In the genomic region with DNA sequence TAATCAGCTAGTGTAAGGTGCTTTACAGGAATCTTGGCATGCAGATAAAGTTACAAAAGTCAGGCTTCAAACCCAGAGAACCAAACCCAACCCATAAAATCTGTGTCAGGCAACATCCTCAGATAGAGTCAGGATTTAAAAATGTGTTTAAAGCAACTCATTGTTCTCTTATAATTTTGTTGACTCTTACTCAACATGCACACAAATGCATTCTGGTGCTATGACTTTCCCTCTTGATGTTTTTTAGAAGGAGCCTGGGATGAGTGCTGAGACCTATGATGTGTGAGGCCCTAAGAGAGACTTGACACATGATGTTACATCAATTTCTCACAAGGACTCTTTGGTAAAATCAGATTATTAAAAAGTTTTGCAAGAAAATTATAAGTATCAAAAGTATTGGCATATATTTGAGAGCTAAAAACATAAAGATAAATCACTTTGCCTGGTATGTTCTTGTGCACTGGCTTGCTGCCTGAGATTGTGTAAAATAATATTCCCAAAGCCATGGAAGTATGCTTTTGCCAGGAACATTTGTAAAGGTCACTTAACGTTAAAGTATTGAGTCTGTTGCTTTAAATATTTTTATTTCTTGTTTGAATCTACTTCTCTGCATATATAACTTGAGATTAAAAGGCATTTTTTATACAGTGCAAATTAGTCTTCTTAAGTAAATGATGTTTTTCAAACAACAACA, we compare ENCODE assay signal across 17 cellular contexts.
A peak's percentile ranks its signal among the peaks of the same experiment; 100 is the strongest.
DNase-seq lines count a peak whose midpoint lies in the region; ATAC-seq and TF ChIP-seq lines count a peak whose summit lies in the region.
"Had no signal": no experiment of that assay in that cellular context is flagged by ENCODE, and none has a peak within 500 bp of the region (broad histone marks: within the 10 kb centered on the region; RNA-seq: fewer than 3 reads in every experiment).

No MANE protein-coding gene starts in this region.

- H4K8ac ChIP-seq in mesenchymal stem cell (ENCODE audit: low read length): no peak overlapping the region

- CTCF ChIA-PET in MCF 10A (lab: Yijun Ruan, JAX): no interaction called here

- H3K9me3 Mint-ChIP-seq in MCF 10A (ENCODE audit: unreplicated experiment) (no peaks in the 10 kb centered on the region), mesothelial cell of epicardium (no peaks in the 10 kb centered on the region)
- no peaks in the 10 kb centered on the region for H3K9me3 Mint-ChIP-seq in activated T-cell treated with anti-CD3 and anti-CD28 coated beads, Interleukin-2, amount 50 U/mL, for 4 hours

- TF ChIP-seq POLR2A in breast epithelium (IDR thresholded peaks at IDR 0.05) (no peak), esophagus muscularis mucosa (IDR thresholded peaks at IDR 0.05; ENCODE audit: low read depth) (no peak)

- no peak overlapping the region for H3K4ac ChIP-seq in mesenchymal stem cell (ENCODE audit: low read depth in 1 of 2, low read length in 2 of 2)

- H2BK120ac ChIP-seq in mesenchymal stem cell (ENCODE audit: low read depth, low read length): no peak overlapping the region

- no peak overlapping the region for H2AK5ac ChIP-seq in mesenchymal stem cell (ENCODE audit: low read length, severe bottlenecking)

- ATAC-seq in aorta (ENCODE audit: low FRiP score): peak; percentile 42
- no peak for ATAC-seq in activated T-cell treated with anti-CD3 and anti-CD28 coated beads, Interleukin-2, amount 50 U/mL, for 4 hours
- ATAC-seq in HG03108 (IDR thresholded peaks at IDR 0.05; ENCODE audit: unreplicated experiment): no peak
- ATAC-seq: left colon had no signal

- H3K9ac ChIP-seq in mesenchymal stem cell (ENCODE audit: low read length): peak overlapping the region; percentile 49

- H2BK5ac ChIP-seq in mesenchymal stem cell (ENCODE audit: low read depth, low read length, poor library complexity, severe bottlenecking): no peak overlapping the region

- H3K27ac ChIP-seq in breast epithelium: peak overlapping the region; percentile 52 to 85
- H3K27ac ChIP-seq in esophagus muscularis mucosa (replicated peaks in 1 of 4): peak overlapping the region; percentile 65 to 70 (median 67)
- H3K27ac ChIP-seq in mesenchymal stem cell (ENCODE audit: low read length, poor library complexity, severe bottlenecking): no peak overlapping the region
- H3K27ac ChIP-seq in aorta (ENCODE audit: low read depth in 1 of 2, low read length in 2 of 2): no peak overlapping the region
- H3K27ac ChIP-seq: PC-9 had no signal

- no peak overlapping the region for H4K91ac ChIP-seq in mesenchymal stem cell (ENCODE audit: low read length)

- no peak overlapping the region for H3K27ac Mint-ChIP-seq in MCF 10A (ENCODE audit: low read depth, unreplicated experiment)
- H3K27ac Mint-ChIP-seq in mesothelial cell of epicardium: no peak overlapping the region

- no peak overlapping the region for H2AFZ ChIP-seq in mesenchymal stem cell (ENCODE audit: low read depth, low read length)
- H2AFZ ChIP-seq: PC-9 had no signal

- TF ChIP-seq CTCF in breast epithelium (IDR thresholded peaks at IDR 0.05) (no peak), MCF 10A (IDR thresholded peaks at IDR 0.05; ENCODE audit: unreplicated experiment) (no peak), esophagus muscularis mucosa (IDR thresholded peaks at IDR 0.05) (no peak), mesothelial cell of epicardium (IDR thresholded peaks at IDR 0.05; ENCODE audit: unreplicated experiment) (no peak)

- DNase-seq in breast epithelium (ENCODE audit: low spot score in 2 of 2): no peak
- no peak for DNase-seq in MCF 10A (ENCODE audit: unreplicated experiment)
- no peak for DNase-seq in esophagus muscularis mucosa (ENCODE audit: extremely low spot score)
- no peak for DNase-seq in mesenchymal stem cell
- no peak for DNase-seq in aorta
- DNase-seq in mesothelial cell of epicardium (ENCODE audit: low spot score in 2 of 2, unreplicated experiment in 2 of 2): no peak
- no peak for DNase-seq in activated T-cell treated with anti-CD3 and anti-CD28 coated beads, Interleukin-2, amount 50 U/mL, for 4 hours
- DNase-seq: 8988T; activated CD4-positive, alpha-beta T cell treated with anti-CD3 and anti-CD28 coated beads for 48 hours; activated naive CD4-positive, alpha-beta T cell treated with Interleukin-2 at 50 U/mL for 16 hours; left colon; NCI-H2171; NCI-H774; nucleus accumbens; PC-9 had no signal

- H3K4me3 ChIP-seq in breast epithelium: no peak overlapping the region
- no peak overlapping the region for H3K4me3 ChIP-seq in esophagus muscularis mucosa
- no peak overlapping the region for H3K4me3 ChIP-seq in mesenchymal stem cell (ENCODE audit: insufficient read depth in 1 of 2, low read depth in 1 of 2, low read length in 2 of 2)
- H3K4me3 ChIP-seq in aorta (ENCODE audit: low read length in 2 of 2): no peak overlapping the region
- H3K4me3 ChIP-seq: PC-9, skin epidermis had no signal

- POLR2A ChIA-PET in MCF 10A (lab: Yijun Ruan, JAX): no interaction called here

- TF ChIP-seq EP300 in esophagus muscularis mucosa (IDR thresholded peaks at IDR 0.05): no peak

- H3K9me3 ChIP-seq in breast epithelium: no peaks in the 10 kb centered on the region
- no peaks in the 10 kb centered on the region for H3K9me3 ChIP-seq in esophagus muscularis mucosa
- H3K9me3 ChIP-seq in mesenchymal stem cell (ENCODE audit: control insufficient read depth, low read length): no peaks in the 10 kb centered on the region
- no peaks in the 10 kb centered on the region for H3K9me3 ChIP-seq in aorta (ENCODE audit: control insufficient read depth, low read length)

- no peak overlapping the region for H2BK15ac ChIP-seq in mesenchymal stem cell (ENCODE audit: low read depth, poor library complexity, severe bottlenecking)

- H3K14ac ChIP-seq in mesenchymal stem cell (ENCODE audit: low read length in 2 of 2): no peak overlapping the region

- no peak overlapping the region for H2BK12ac ChIP-seq in mesenchymal stem cell (ENCODE audit: low read length in 2 of 2)

- no peak overlapping the region for H3K18ac ChIP-seq in mesenchymal stem cell (ENCODE audit: low read depth in 1 of 2, low read length in 2 of 2)

- H3K79me1 ChIP-seq in mesenchymal stem cell (replicated peaks; ENCODE audit: low read length, poor library complexity, severe bottlenecking): no peaks in the 10 kb centered on the region

- H3K23ac ChIP-seq in mesenchymal stem cell (ENCODE audit: low read length in 2 of 2): no peak overlapping the region

- H3K27me3 Mint-ChIP-seq in MCF 10A (ENCODE audit: insufficient read depth, unreplicated experiment) (no peaks in the 10 kb centered on the region), mesothelial cell of epicardium (ENCODE audit: low read depth) (no peaks in the 10 kb centered on the region)
- H3K27me3 Mint-ChIP-seq in activated T-cell treated with anti-CD3 and anti-CD28 coated beads, Interleukin-2, amount 50 U/mL, for 4 hours (ENCODE audit: low read depth): no peaks in the 10 kb centered on the region

- H3K36me3 ChIP-seq in breast epithelium (no peaks in the 10 kb centered on the region), esophagus muscularis mucosa (no peaks in the 10 kb centered on the region), mesenchymal stem cell (ENCODE audit: control insufficient read depth in 1 of 2, insufficient read depth in 2 of 2, low read depth in 1 of 2, low read length in 2 of 2) (no peaks in the 10 kb centered on the region), aorta (ENCODE audit: control insufficient read depth in 1 of 2, insufficient read depth in 2 of 2, low read length in 1 of 2) (no peaks in the 10 kb centered on the region)

- H3K36me3 Mint-ChIP-seq in MCF 10A (ENCODE audit: insufficient read depth, unreplicated experiment) (no peaks in the 10 kb centered on the region), mesothelial cell of epicardium (no peaks in the 10 kb centered on the region)
- no peaks in the 10 kb centered on the region for H3K36me3 Mint-ChIP-seq in activated T-cell treated with anti-CD3 and anti-CD28 coated beads, Interleukin-2, amount 50 U/mL, for 4 hours (ENCODE audit: insufficient read depth)

- H3K4me3 Mint-ChIP-seq in MCF 10A (ENCODE audit: unreplicated experiment) (no peak overlapping the region), mesothelial cell of epicardium (no peak overlapping the region)
- H3K4me3 Mint-ChIP-seq in activated T-cell treated with anti-CD3 and anti-CD28 coated beads, Interleukin-2, amount 50 U/mL, for 4 hours: no peak overlapping the region

- no TSS peak for BruUV-seq in MCF 10A (replicated peaks; lab: Mats Ljungman, UMichigan)

- H3K4me2 ChIP-seq in mesenchymal stem cell (ENCODE audit: low read length, poor library complexity, severe bottlenecking): no peak overlapping the region
- H3K4me2 ChIP-seq: PC-9 had no signal

- H3K27me3 ChIP-seq in breast epithelium (no peaks in the 10 kb centered on the region), esophagus muscularis mucosa (no peaks in the 10 kb centered on the region), mesenchymal stem cell (ENCODE audit: control insufficient read depth in 1 of 2, insufficient read depth in 1 of 2, low read length in 2 of 2) (no peaks in the 10 kb centered on the region), aorta (ENCODE audit: control insufficient read depth in 1 of 2, insufficient read depth in 2 of 2, low read length in 1 of 2) (no peaks in the 10 kb centered on the region)

- H3K4me1 Mint-ChIP-seq in MCF 10A (ENCODE audit: insufficient read depth, unreplicated experiment): no peaks in the 10 kb centered on the region
- H3K4me1 Mint-ChIP-seq in mesothelial cell of epicardium: peaks cover 7% of the 10 kb centered on the region
- no peaks in the 10 kb centered on the region for H3K4me1 Mint-ChIP-seq in activated T-cell treated with anti-CD3 and anti-CD28 coated beads, Interleukin-2, amount 50 U/mL, for 4 hours (ENCODE audit: low read depth)

- H3K4me1 ChIP-seq in breast epithelium (no peaks in the 10 kb centered on the region), esophagus muscularis mucosa (peaks cover 7 to 83% (median 59%) of the 10 kb centered on the region in 4 donors), mesenchymal stem cell (ENCODE audit: control insufficient read depth, insufficient read depth, low read depth, low read length) (no peaks in the 10 kb centered on the region), aorta (ENCODE audit: control insufficient read depth in 1 of 2, insufficient read depth in 2 of 2, low read length in 2 of 2) (peaks cover 0 to 5% of the 10 kb centered on the region in 2 donors)

- WGBS in esophagus muscularis mucosa: 30% methylated on average over 1 of the region's 1 CpG
- WGBS in mesenchymal stem cell: no CpG with 5 or more reads among the region's 1 CpG
- WGBS in aorta, 2 donors: 8% methylated on average over 1 of the region's 1 CpG

- intact Hi-C loops in breast epithelium (cut with DNase I; ENCODE audit: low total_unique reads): no loop called here
- intact Hi-C loops in MCF 10A (cut with micrococcal nuclease): loop anchor here (10.0 kb wide), 1 partner anchor 103 kb away; no protein-coding TSS in a partner anchor
- intact Hi-C loops in esophagus muscularis mucosa (cut with DNase I): loop anchor here (10.0 kb wide), 1 partner anchor 323 kb away; no protein-coding TSS in a partner anchor
- intact Hi-C loops in aorta (cut with DNase I): no loop called here

Comparison
In these comparisons a context has a peak if more than half of its experiments do, and no peak if none do; other contexts are left out.
1. intact Hi-C loops: an anchor here in MCF 10A (10.0 kb wide) and esophagus muscularis mucosa (10.0 kb wide); none called in breast epithelium and aorta.
2. H3K27ac ChIP-seq: peak in breast epithelium (2 of 2) and esophagus muscularis mucosa (4 of 4); none in mesenchymal stem cell (single experiment) and aorta (0 of 2).